Comparison of ENCODE assay signal across 8 cellular contexts in genomic region chr17:75589919-75590303, GRCh38. TPM values are rescaled to one million over a fixed set of nuclear protein-coding genes. Genes with fewer than 3 reads are reported as not detected.
DNase-seq lines count a peak whose midpoint lies in the region; ATAC-seq and TF ChIP-seq lines count a peak whose summit lies in the region.

No MANE protein-coding gene starts in this region.

- no peak overlapping the region for H3K9ac ChIP-seq in OCI-LY1 (ENCODE audit: low read length)
- no peak overlapping the region for H3K9ac ChIP-seq in rectal smooth muscle tissue (ENCODE audit: low read length)

- no peaks in the 10 kb centered on the region for H3K4me1 Mint-ChIP-seq in glutamatergic neuron (ENCODE audit: low read depth, unreplicated experiment)

- peak; percentile 27 for DNase-seq in DMS79 treated with DMSO at 0.1 percent for 48 hours (lab: John Stamatoyannopoulos, UW)
- peak; percentile 14 for DNase-seq in globus pallidus (ENCODE audit: low spot score)
- DNase-seq in glutamatergic neuron = no peak
- DNase-seq in activated CD4-positive, CD25-positive, alpha-beta regulatory T cell treated with anti-CD3 and anti-CD28 coated beads, Interleukin-2, amount 50 U/mL, for 72 hours = no peak
- no peak for DNase-seq in NCI-H128 (lab: John Stamatoyannopoulos, UW; ENCODE audit: unreplicated experiment)

- no peaks in the 10 kb centered on the region for H3K9me3 ChIP-seq in OCI-LY1 (ENCODE audit: low read length)

- H3K27ac ChIP-seq in OCI-LY1 (ENCODE audit: low read depth, low read length, poor library complexity, severe bottlenecking) (no peak overlapping the region), rectal smooth muscle tissue (ENCODE audit: low read depth, low read length) (peak overlapping the region; percentile 43)

- H3K27me3 ChIP-seq in OCI-LY1 (ENCODE audit: insufficient read depth, low read length) (peaks cover 17% of the 10 kb centered on the region), rectal smooth muscle tissue (ENCODE audit: control insufficient read depth, insufficient read depth, low read length) (no peaks in the 10 kb centered on the region)

- no peaks in the 10 kb centered on the region for H4K20me1 ChIP-seq in OCI-LY1 (ENCODE audit: insufficient read depth, low read length)

- TF ChIP-seq CTCF in OCI-LY1 (IDR thresholded peaks at IDR 0.05; ENCODE audit: low read length) (no peak), glutamatergic neuron (IDR thresholded peaks at IDR 0.05; ENCODE audit: partially characterized antibody, unreplicated experiment) (no peak)

- H3K36me3 Mint-ChIP-seq in glutamatergic neuron (ENCODE audit: unreplicated experiment) = peaks cover 4% of the 10 kb centered on the region

- no peak overlapping the region for H3K4me3 ChIP-seq in OCI-LY1 (ENCODE audit: low read depth, low read length, poor library complexity, severe bottlenecking)
- H3K4me3 ChIP-seq in rectal smooth muscle tissue (ENCODE audit: low read length) = peak overlapping the region; percentile 68

- H3K4me3 Mint-ChIP-seq in glutamatergic neuron (ENCODE audit: unreplicated experiment) = no peak overlapping the region

- H3K36me3 ChIP-seq in OCI-LY1 (ENCODE audit: insufficient read depth, low read length) = no peaks in the 10 kb centered on the region
- no peaks in the 10 kb centered on the region for H3K36me3 ChIP-seq in rectal smooth muscle tissue (ENCODE audit: control insufficient read depth, insufficient read depth, low read length)

- peaks cover 8% of the 10 kb centered on the region for H3K27me3 Mint-ChIP-seq in glutamatergic neuron (ENCODE audit: unreplicated experiment)

- H2AFZ ChIP-seq in OCI-LY1 (ENCODE audit: low read length) = no peak overlapping the region

- no peaks in the 10 kb centered on the region for H3K9me2 ChIP-seq in OCI-LY1 (ENCODE audit: low read depth, low read length)

- H3K9me3 Mint-ChIP-seq in glutamatergic neuron (ENCODE audit: unreplicated experiment) = peaks cover 7% of the 10 kb centered on the region

- no peak overlapping the region for H3K27ac Mint-ChIP-seq in glutamatergic neuron (ENCODE audit: unreplicated experiment)

- no peak for ATAC-seq in GM18907 (IDR thresholded peaks at IDR 0.05; ENCODE audit: unreplicated experiment)

- no peaks in the 10 kb centered on the region for H3K79me2 ChIP-seq in OCI-LY1 (ENCODE audit: insufficient read depth, low read length)

- peaks cover 11% of the 10 kb centered on the region for H3K4me1 ChIP-seq in OCI-LY1 (ENCODE audit: insufficient read depth, low read length, severe bottlenecking)
- peaks cover 6% of the 10 kb centered on the region for H3K4me1 ChIP-seq in rectal smooth muscle tissue (ENCODE audit: control insufficient read depth, insufficient read depth, low read length)

- H3K4me2 ChIP-seq in OCI-LY1 (ENCODE audit: low read length) = peak overlapping the region; percentile 56; the same call in 1 of the 2 replicates

- no peaks in the 10 kb centered on the region for H3F3A ChIP-seq in OCI-LY1 (ENCODE audit: insufficient read depth, low read length)

RNA-seq across cellular contexts. Expression of gene MYO15B, which starts 2.3 kb away (rescaled TPM):
- total RNA-seq in glutamatergic neuron (ENCODE audit: unreplicated experiment) = 82.6 TPM

RNA-seq across cellular contexts. Expression of gene SMIM5, which starts 43.3 kb away (rescaled TPM):
- total RNA-seq in glutamatergic neuron (ENCODE audit: unreplicated experiment) = 0.20 TPM

Comparison
In these comparisons a context has a peak if more than half of its experiments do, and no peak if none do; other contexts are left out.
1. DNase-seq: peak in DMS79 treated with DMSO at 0.1 percent for 48 hours (single experiment) and globus pallidus (single experiment); none in glutamatergic neuron (single experiment), activated CD4-positive, CD25-positive, alpha-beta regulatory T cell treated with anti-CD3 and anti-CD28 coated beads, Interleukin-2, amount 50 U/mL, for 72 hours (single experiment) and NCI-H128 (single experiment).